In the genomic region with DNA sequence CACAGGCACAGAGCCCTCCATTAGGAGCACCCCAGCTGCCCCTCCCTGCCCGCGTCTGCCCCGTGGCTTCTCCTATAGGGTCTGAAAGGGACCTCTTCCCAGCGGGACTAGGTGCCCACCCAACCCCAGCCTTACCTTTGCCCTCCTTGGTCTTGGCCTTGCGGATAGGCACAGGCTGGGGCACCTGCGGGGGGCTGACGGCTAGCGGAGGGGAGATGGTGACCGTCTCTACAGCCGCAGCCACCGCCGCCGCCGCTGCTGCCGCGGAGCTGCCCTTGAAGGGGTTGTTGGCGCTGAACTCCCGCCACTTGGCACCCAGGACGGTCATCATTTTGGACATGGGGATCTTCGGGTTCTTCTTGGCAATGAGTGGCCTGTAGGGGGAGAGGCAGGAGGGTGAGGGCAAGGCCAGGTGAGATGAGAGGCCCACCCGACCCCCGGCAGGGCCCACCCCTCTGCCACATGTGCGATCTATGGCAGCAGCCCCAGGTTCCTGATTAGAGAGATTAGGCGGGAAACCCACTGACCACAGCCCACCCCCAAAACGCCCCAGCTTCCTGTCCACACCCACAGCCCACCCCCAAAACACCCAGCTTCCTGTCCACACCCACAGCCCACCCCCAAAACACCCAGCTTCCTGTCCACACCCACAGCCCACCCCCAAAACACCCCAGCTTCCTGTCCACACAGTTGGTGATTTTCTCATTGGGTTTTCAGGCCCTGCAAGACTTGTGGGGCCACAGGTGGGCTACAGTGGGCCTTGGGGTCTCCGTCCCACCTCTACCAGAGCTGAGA, we compare ENCODE assay signal across 1 cellular context.
TF ChIP-seq lines count a peak whose summit lies in the region.

No MANE protein-coding gene starts in this region.

TF ChIP-seq in H1, 55 proteins besides CTCF, POLR2A, EP300 and RAD21:
- TF ChIP-seq, protein P1, sequence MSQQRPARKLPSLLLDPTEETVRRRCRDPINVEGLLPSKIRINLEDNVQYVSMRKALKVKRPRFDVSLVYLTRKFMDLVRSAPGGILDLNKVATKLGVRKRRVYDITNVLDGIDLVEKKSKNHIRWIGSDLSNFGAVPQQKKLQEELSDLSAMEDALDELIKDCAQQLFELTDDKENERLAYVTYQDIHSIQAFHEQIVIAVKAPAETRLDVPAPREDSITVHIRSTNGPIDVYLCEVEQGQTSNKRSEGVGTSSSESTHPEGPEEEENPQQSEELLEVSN (IDR thresholded peaks at IDR 0.05) = 0 out of 2 replicates have a peak, but pooled peaks have one; percentile 24
- TF ChIP-seq RFX5 (IDR thresholded peaks at IDR 0.05; ENCODE audit: borderline replicate concordance, low read depth, low read length) (no peak), GABPA (IDR thresholded peaks at IDR 0.05; ENCODE audit: borderline replicate concordance, insufficient read depth, low read length) (no peak)
TF ChIP-seq in H1: peak in this region for 1.
